21 cellular contexts compared by ENCODE assay signal in the genomic region with DNA sequence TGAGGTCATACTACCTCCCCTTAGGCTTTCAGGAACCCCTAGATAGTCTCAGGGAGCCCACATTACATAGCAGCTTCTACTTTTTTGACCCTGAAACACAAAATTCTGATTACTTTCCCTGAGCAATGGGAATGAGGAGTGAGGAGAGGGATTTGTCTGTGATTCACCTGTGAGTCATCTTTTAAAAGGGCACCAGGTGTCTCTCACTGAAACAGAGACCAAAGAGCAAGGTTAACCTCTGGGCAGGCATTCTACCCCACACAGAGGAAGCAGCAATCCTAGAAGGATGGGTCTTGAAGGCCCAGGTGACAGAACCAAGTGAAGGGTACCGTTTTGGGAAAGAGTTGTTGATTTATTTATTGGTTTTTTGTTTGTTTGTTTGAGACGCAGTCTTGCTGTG. TPM values are rescaled to one million over a fixed set of nuclear protein-coding genes. Genes with fewer than 3 reads are reported as not detected.
DNase-seq lines count a peak whose midpoint lies in the region.
"Had no signal": no experiment of that assay in that cellular context is flagged by ENCODE, and none has a peak within 500 bp of the region (broad histone marks: within the 10 kb centered on the region; RNA-seq: fewer than 3 reads in every experiment).

No MANE protein-coding gene starts in this region.

- H3K79me2 ChIP-seq in trophoblast cell (ENCODE audit: control insufficient read depth, insufficient read depth, low read length, poor library complexity), result no peaks in the 10 kb centered on the region

- no peak overlapping the region for H4K8ac ChIP-seq in trophoblast cell (ENCODE audit: low read depth, low read length)

- H2BK12ac ChIP-seq in trophoblast cell (ENCODE audit: low read length), result no peak overlapping the region

- 100% methylated on average over 1 of the region's 2 CpGs for WGBS in trophoblast cell (ENCODE audit: extremely low coverage, insufficient coverage, insufficient read length)

- no peak overlapping the region for H2AK5ac ChIP-seq in trophoblast cell (ENCODE audit: low read length)

- H4K91ac ChIP-seq in trophoblast cell (ENCODE audit: low read depth, low read length), result no peak overlapping the region

- H3K4me2 ChIP-seq in trophoblast cell (ENCODE audit: low read length), result no peak overlapping the region
- H3K4me2 ChIP-seq: BLaER1 had no signal

- H4K12ac ChIP-seq in trophoblast cell (ENCODE audit: low read depth, low read length), result no peak overlapping the region

- no peak overlapping the region for H2BK5ac ChIP-seq in trophoblast cell (ENCODE audit: low read depth, low read length, poor library complexity)

- H2AFZ ChIP-seq in trophoblast cell (ENCODE audit: insufficient read depth, low read length, poor library complexity), result no peak overlapping the region

- peak; percentile 57 for DNase-seq in DMS53 treated with DMSO at 0.1 percent for 48 hours (lab: John Stamatoyannopoulos, UW; ENCODE audit: unreplicated experiment)
- peak; percentile 18 for DNase-seq in LoVo (ENCODE audit: low spot score)
- peak; percentile 77 for DNase-seq in SW480 (ENCODE audit: low spot score)
- peak in 1 of 2 donors; percentile 21 for DNase-seq in trophoblast cell
- no peak for DNase-seq in SIG-M5 (lab: John Stamatoyannopoulos, UW)
- no peak for DNase-seq in cerebellar cortex (ENCODE audit: low spot score)
- DNase-seq in NCI-H748 (lab: John Stamatoyannopoulos, UW; ENCODE audit: unreplicated experiment), result no peak
- DNase-seq: ACHN; Caco-2; CD4-positive, alpha-beta memory T cell; DMS 273 treated with DMSO at 0.1 percent for 48 hours; GDM1; Kasumi-1; NCI-H1092; NCI-H1436; NCI-H187 treated with DMSO at 0.1 percent for 48 hours; NCI-H446 treated with DMSO at 0.1 percent for 48 hours; NCI-H69; Right ventricle myocardium superior; T-helper 2 cell had no signal

- H3K9me3 ChIP-seq in trophoblast cell (ENCODE audit: insufficient read depth, low read depth, low read length), result no peaks in the 10 kb centered on the region
- H3K9me3 ChIP-seq: BLaER1, Caco-2 had no signal

- no peak overlapping the region for H3K4ac ChIP-seq in trophoblast cell (ENCODE audit: low read depth, low read length)

- H3K27me3 ChIP-seq in trophoblast cell (ENCODE audit: insufficient read depth, low read length), result no peaks in the 10 kb centered on the region
- H3K27me3 ChIP-seq: BLaER1 had no signal

- no peaks in the 10 kb centered on the region for H3K79me1 ChIP-seq in trophoblast cell (ENCODE audit: low read length)

- no peak overlapping the region for H3K9ac ChIP-seq in trophoblast cell (ENCODE audit: low read length)
- H3K9ac ChIP-seq: BLaER1 had no signal

- H2BK120ac ChIP-seq in trophoblast cell (ENCODE audit: insufficient read depth, low read length, poor library complexity), result no peak overlapping the region

- H3K18ac ChIP-seq in trophoblast cell (ENCODE audit: low read length), result no peak overlapping the region

- peaks cover 0 to 4% of the 10 kb centered on the region in 2 experiments for H3K4me1 ChIP-seq in trophoblast cell (ENCODE audit: control insufficient read depth in 1 of 2, insufficient read depth in 2 of 2, low read length in 2 of 2)
- H3K4me1 ChIP-seq: BLaER1, Caco-2 had no signal

- peaks cover 0 to under 1% of the 10 kb centered on the region in 2 experiments for H3K36me3 ChIP-seq in trophoblast cell (ENCODE audit: control insufficient read depth in 1 of 2, insufficient read depth in 2 of 2, low read length in 2 of 2)
- H3K36me3 ChIP-seq: BLaER1 had no signal

- no peak overlapping the region for H3K27ac ChIP-seq in trophoblast cell (ENCODE audit: low read depth, low read length)
- H3K27ac ChIP-seq: BLaER1 had no signal

- H3K4me3 ChIP-seq in trophoblast cell (ENCODE audit: low read depth, low read length), result peak overlapping the region; percentile 5
- H3K4me3 ChIP-seq: BLaER1 had no signal

- no peak overlapping the region for H3K23ac ChIP-seq in trophoblast cell (ENCODE audit: low read length)

- no peak overlapping the region for H3K14ac ChIP-seq in trophoblast cell (ENCODE audit: low read length)

RNA-seq across cellular contexts. Expression of a gene that starts 31.1 kb away (rescaled TPM):
- 25.6 and 26.0 TPM in 2 replicates for polyA plus RNA-seq in trophoblast cell (2013)

Comparison
In these comparisons a context has a peak if more than half of its experiments do, and no peak if none do; other contexts are left out.
1. DNase-seq: peak in DMS53 treated with DMSO at 0.1 percent for 48 hours (single experiment), LoVo (single experiment) and SW480 (single experiment); none in SIG-M5 (single experiment), cerebellar cortex (single experiment) and NCI-H748 (single experiment).